In genomic region chr3:181330257-181330656, GRCh38 we compare ENCODE assay signal across 27 cellular contexts.
"Had no signal": no experiment of that assay in that cellular context is flagged by ENCODE, and none has a peak within 500 bp of the region (broad histone marks: within the 10 kb centered on the region; RNA-seq: fewer than 3 reads in every experiment).

No MANE protein-coding gene starts in this region.

- H3K4me1 ChIP-seq: gastrocnemius medialis, left ventricle myocardium inferior, right lobe of liver, uterus had no signal

- H3K36me3 ChIP-seq: brain microvascular endothelial cell, gastrocnemius medialis, left ventricle myocardium inferior, neutrophil, right lobe of liver, uterus, WERI-Rb-1 had no signal

- DNase-seq: activated CD4-positive, alpha-beta memory T cell treated with anti-CD3 and anti-CD28 coated beads, Interleukin-2, amount 10 ng/mL, durations not matched to agents 7 days and 5 days; activated CD4-positive, alpha-beta T cell treated with anti-CD3 and anti-CD28 coated beads, Interleukin-2, amount 10 ng/mL, durations not matched to agents 7 days and 5 days; activated CD4-positive, CD25-positive, alpha-beta regulatory T cell treated with anti-CD3 and anti-CD28 coated beads, Interleukin-2, amount 50 U/mL, for 72 hours; activated CD8-positive, alpha-beta memory T cell treated with anti-CD3 and anti-CD28 coated beads, Interleukin-2, amount 50 U/mL, for 48 hours; activated gamma-delta T cell treated with Interleukin-2 at 50 U/mL for 16 hours; activated naive CD4-positive, alpha-beta T cell treated with anti-CD3 and anti-CD28 coated beads, Interleukin-2, amount 50 U/mL, for 16 hours; activated T-cell treated with anti-CD3 and anti-CD28 coated beads, Interleukin-2, amount 50 U/mL, for 24 hours; amniotic stem cell; brain microvascular endothelial cell; effector memory CD8-positive, alpha-beta T cell; erythroblast; gastrocnemius medialis; islet precursor cell; left ventricle myocardium inferior; naive B cell; nephron progenitor cell; right lobe of liver; stimulated activated CD4-positive, alpha-beta T cell treated with anti-CD3 and anti-CD28 coated beads, Interleukin-12 subunit alpha, Interleukin-12 subunit beta, amount 100 ng/mL, for 4 hours; stimulated activated CD4-positive, alpha-beta T cell treated with anti-CD3 and anti-CD28 coated beads, Interleukin-4, amount 100 ng/mL, for 24 hours; T1000; uterus; WERI-Rb-1 had no signal

- H3K27ac ChIP-seq: brain microvascular endothelial cell, coronary artery, gastrocnemius medialis, hepatocyte, left ventricle myocardium inferior, neutrophil, right lobe of liver, uterus, WERI-Rb-1 had no signal

- H3K4me3 ChIP-seq: coronary artery, gastrocnemius medialis, hepatocyte, left ventricle myocardium inferior, lung, right lobe of liver, uterus had no signal

- ATAC-seq: effector memory CD8-positive, alpha-beta T cell; gastrocnemius medialis; right lobe of liver; stimulated activated effector memory CD8-positive, alpha-beta T cell treated with anti-CD3 and anti-CD28 coated beads, Interleukin-12 subunit alpha, Interleukin-12 subunit beta, amount 100 ng/mL, for 72 hours had no signal

- H3K27me3 ChIP-seq: brain microvascular endothelial cell, gastrocnemius medialis, neutrophil, right lobe of liver, uterus had no signal

- H3K9me3 ChIP-seq: gastrocnemius medialis, left ventricle myocardium inferior, neutrophil, right lobe of liver, uterus had no signal
